In the genomic region with DNA sequence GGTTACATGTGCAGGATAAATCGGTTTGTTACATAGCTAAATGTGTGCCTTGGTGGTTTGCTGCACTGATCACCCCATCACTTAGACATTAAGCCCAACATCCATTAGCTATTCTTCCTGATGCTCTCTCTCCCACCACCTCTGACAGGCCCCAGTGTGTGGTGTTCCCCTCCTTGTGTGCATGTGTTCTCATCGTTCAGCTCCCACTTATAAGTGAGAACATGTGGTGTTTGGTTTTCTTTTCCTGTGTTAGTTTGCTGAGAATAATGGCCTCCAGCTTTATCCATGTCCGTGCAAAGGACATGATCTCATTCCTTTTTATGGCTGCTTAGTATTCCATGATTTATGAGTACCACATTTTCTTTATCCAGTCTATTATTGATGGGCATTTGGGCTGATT, we compare ENCODE assay signal across 11 cellular contexts. TPM values are rescaled to one million over a fixed set of nuclear protein-coding genes. Genes with fewer than 3 reads are reported as not detected.
"Had no signal": no experiment of that assay in that cellular context is flagged by ENCODE, and none has a peak within 500 bp of the region (broad histone marks: within the 10 kb centered on the region; RNA-seq: fewer than 3 reads in every experiment).

No MANE protein-coding gene starts in this region.

RNA-seq across cellular contexts. Expression of gene ANKRD1, which starts 22.1 kb away (rescaled TPM):
- total RNA-seq: activated CD4-positive, alpha-beta memory T cell treated with anti-CD3 and anti-CD28 coated beads, Interleukin-2, amount 10 ng/mL, durations not matched to agents 7 days and 5 days; activated CD4-positive, alpha-beta T cell treated with anti-CD3 and anti-CD28 coated beads for 36 hours; activated CD4-positive, alpha-beta T cell treated with anti-CD3 and anti-CD28 coated beads, Interleukin-2, amount 10 ng/mL, durations not matched to agents 7 days and 5 days; activated CD8-positive, alpha-beta memory T cell treated with anti-CD3 and anti-CD28 coated beads, Interleukin-2, amount 10 ng/mL, durations not matched to agents 7 days and 5 days; activated CD8-positive, alpha-beta T cell treated with anti-CD3 and anti-CD28 coated beads, Interleukin-2, amount 10 ng/mL, durations not matched to agents 7 days and 5 days; activated T-helper 2 cell treated with anti-CD3 and anti-CD28 coated beads, Interferon-gamma antibody, Interleukin-2, Interleukin-4, amounts not matched to agents 10 μg/mL and 5 μg/mL and 100 μg/mL, durations not matched to agents 14 hours and 24 hours and 36 hours; cerebellum; T-helper 1 cell treated with Interleukin-12 subunit alpha and Interleukin-12 subunit beta and Interleukin-4 antibody, amounts not matched to agents 30 ng/mL and 1 ng/mL, for 36 hours; T-helper 17 cell; T-helper 2 cell treated with Interferon-gamma antibody and Interleukin-4, amounts not matched to agents 100 ng/mL and 5 ng/mL, for 36 hours; WTC11 had no signal
